Comparison of ENCODE assay signal across 30 cellular contexts in genomic region chr17:58285422-58285810, GRCh38. TPM values are rescaled to one million over a fixed set of nuclear protein-coding genes. Genes with fewer than 3 reads are reported as not detected.
DNase-seq lines count a peak whose midpoint lies in the region; ATAC-seq and TF ChIP-seq lines count a peak whose summit lies in the region.
"Had no signal": no experiment of that assay in that cellular context is flagged by ENCODE, and none has a peak within 500 bp of the region (broad histone marks: within the 10 kb centered on the region; RNA-seq: fewer than 3 reads in every experiment).

No MANE protein-coding gene starts in this region.

- H3K4me1 Mint-ChIP-seq in activated CD4-positive, alpha-beta T cell treated with anti-CD3 and anti-CD28 coated beads, Interleukin-2, amount 10 ng/mL, durations not matched to agents 7 days and 5 days = peaks cover 2% of the 10 kb centered on the region

- no peaks in the 10 kb centered on the region for H3K36me3 ChIP-seq in A673 (ENCODE audit: insufficient read depth, low read length, poor library complexity, severe bottlenecking)
- no peaks in the 10 kb centered on the region for H3K36me3 ChIP-seq in SK-N-MC (ENCODE audit: insufficient read depth, low read length)
- H3K36me3 ChIP-seq: ascending aorta, heart left ventricle, WERI-Rb-1 had no signal

- H3K27ac Mint-ChIP-seq in activated CD4-positive, alpha-beta T cell treated with anti-CD3 and anti-CD28 coated beads, Interleukin-2, amount 10 ng/mL, durations not matched to agents 7 days and 5 days = no peak overlapping the region
- H3K27ac Mint-ChIP-seq: activated naive CD8-positive, alpha-beta T cell; activated T-helper 2 cell treated with anti-CD3 and anti-CD28 coated beads, Interferon-gamma antibody, Interleukin-2, Interleukin-4, amounts not matched to agents 10 μg/mL and 5 μg/mL and 100 μg/mL, durations not matched to agents 14 hours and 24 hours and 36 hours; memory B cell; progenitor cell of endocrine pancreas; T-helper 2 cell treated with Interferon-gamma antibody and Interleukin-4, amounts not matched to agents 5 μg/mL and 100 μg/mL, for 36 hours had no signal

- H3K36me3 Mint-ChIP-seq in activated CD4-positive, alpha-beta T cell treated with anti-CD3 and anti-CD28 coated beads, Interleukin-2, amount 10 ng/mL, durations not matched to agents 7 days and 5 days (ENCODE audit: low read depth) = no peaks in the 10 kb centered on the region
- H3K36me3 Mint-ChIP-seq: activated naive CD8-positive, alpha-beta T cell had no signal

- no peak overlapping the region for H3K4me3 ChIP-seq in A673 (ENCODE audit: low read depth, low read length, poor library complexity, severe bottlenecking)
- H3K4me3 ChIP-seq in SK-N-MC = peak overlapping the region; percentile 44; the same call in 1 of the 2 replicates
- H3K4me3 ChIP-seq in fibroblast of the aortic adventitia (ENCODE audit: low read depth, low read length) = no peak overlapping the region
- H3K4me3 ChIP-seq: ascending aorta, heart left ventricle had no signal

- H3K27ac ChIP-seq in A673 (ENCODE audit: low read depth, low read length, poor library complexity, severe bottlenecking) = peak overlapping the region; percentile 39
- peak overlapping the region; percentile 88 for H3K27ac ChIP-seq in SK-N-MC
- H3K27ac ChIP-seq: ascending aorta, heart left ventricle, RWPE1, WERI-Rb-1 had no signal

- H3K27me3 Mint-ChIP-seq in activated CD4-positive, alpha-beta T cell treated with anti-CD3 and anti-CD28 coated beads, Interleukin-2, amount 10 ng/mL, durations not matched to agents 7 days and 5 days = peaks cover 22% of the 10 kb centered on the region

- no peak overlapping the region for H3K4me3 Mint-ChIP-seq in activated CD4-positive, alpha-beta T cell treated with anti-CD3 and anti-CD28 coated beads, Interleukin-2, amount 10 ng/mL, durations not matched to agents 7 days and 5 days
- H3K4me3 Mint-ChIP-seq: activated naive CD8-positive, alpha-beta T cell; memory B cell; T-helper 2 cell treated with Interferon-gamma antibody and Interleukin-4, amounts not matched to agents 5 μg/mL and 100 μg/mL, for 36 hours had no signal

- POLR2A ChIA-PET in A673 (lab: Charles Lee; ENCODE audit: low non-redundant PET) = no interaction called here
- POLR2A ChIA-PET in activated CD4-positive, alpha-beta T cell treated with anti-CD3 and anti-CD28 coated beads, Interleukin-2, amount 10 ng/mL, durations not matched to agents 7 days and 5 days (lab: Charles Lee) = no interaction called here

- H3K9me3 Mint-ChIP-seq in activated CD4-positive, alpha-beta T cell treated with anti-CD3 and anti-CD28 coated beads, Interleukin-2, amount 10 ng/mL, durations not matched to agents 7 days and 5 days = no peaks in the 10 kb centered on the region
- H3K9me3 Mint-ChIP-seq: activated T-helper 2 cell treated with anti-CD3 and anti-CD28 coated beads, Interferon-gamma antibody, Interleukin-2, Interleukin-4, amounts not matched to agents 10 μg/mL and 5 μg/mL and 100 μg/mL, durations not matched to agents 14 hours and 24 hours and 36 hours; memory B cell; T-helper 2 cell treated with Interferon-gamma antibody and Interleukin-4, amounts not matched to agents 5 μg/mL and 100 μg/mL, for 36 hours had no signal

- no peaks in the 10 kb centered on the region for H3K9me3 ChIP-seq in A673 (ENCODE audit: low read depth, low read length, poor library complexity, severe bottlenecking)
- H3K9me3 ChIP-seq in SK-N-MC (ENCODE audit: low read depth, low read length) = no peaks in the 10 kb centered on the region
- H3K9me3 ChIP-seq: ascending aorta, heart left ventricle, SK-N-SH had no signal

- TF ChIP-seq CTCF in A673 (conservative IDR thresholded peaks at IDR 0.05; ENCODE audit: low read depth, low read length) (no peak), fibroblast of the aortic adventitia (IDR thresholded peaks at IDR 0.05; ENCODE audit: insufficient read depth, low read length) (no peak)

- no TSS peak for BruUV-seq in A673 (replicated peaks; lab: Mats Ljungman, UMichigan)

- CTCF ChIA-PET in A673 (lab: Charles Lee) = interaction anchor here (1.0 kb wide), 1 partner anchor 36 kb away, joined by 3 read pairs; no protein-coding TSS in a partner anchor
- CTCF ChIA-PET in activated CD4-positive, alpha-beta T cell treated with anti-CD3 and anti-CD28 coated beads, Interleukin-2, amount 10 ng/mL, durations not matched to agents 7 days and 5 days (lab: Charles Lee) = interaction anchor here (0.9 kb wide), 1 partner anchor 12 kb away, joined by 3 read pairs; no protein-coding TSS in a partner anchor

- H3K27me3 ChIP-seq in A673 (replicated peaks; ENCODE audit: insufficient read depth, low read depth, low read length, poor library complexity) = peaks cover 2% of the 10 kb centered on the region
- H3K27me3 ChIP-seq: ascending aorta had no signal

- intact Hi-C loops in A673 (cut with micrococcal nuclease; ENCODE audit: unreplicated experiment) = no loop called here

- peak overlapping the region; percentile 59 for H3K9ac ChIP-seq in SK-N-MC (ENCODE audit: insufficient read length)
- H3K9ac ChIP-seq: SK-N-SH had no signal

- no peak for DNase-seq in A673 (ENCODE audit: low spot score)
- peak; percentile 74 for DNase-seq in GF-D8 (lab: John Stamatoyannopoulos, UW)
- DNase-seq in SK-N-MC (ENCODE audit: low read depth, low spot score) = no peak
- peak; percentile 19 for DNase-seq in fibroblast of the aortic adventitia (ENCODE audit: low read depth)
- DNase-seq in stimulated activated CD4-positive, alpha-beta T cell treated with anti-CD3 and anti-CD28 coated beads, Interleukin-4, amount 100 ng/mL, for 1 hour = no peak
- no peak for DNase-seq in activated CD4-positive, alpha-beta T cell treated with anti-CD3 and anti-CD28 coated beads, Interleukin-2, amount 10 ng/mL, durations not matched to agents 7 days and 5 days
- DNase-seq: activated CD4-positive, alpha-beta T cell treated with anti-CD3 and anti-CD28 coated beads, Interleukin-2, amount 50 U/mL, for 1 hour; GOT3; heart left ventricle; Karpas-422; left colon; NCI-H1105; NCI-H2029 treated with DMSO at 0.1 percent for 48 hours; NCI-H2227 treated with DMSO at 0.1 percent for 48 hours; NCI-H748 treated with DMSO at 0.1 percent for 48 hours; SK-N-SH; substantia nigra; WERI-Rb-1 had no signal

- ATAC-seq in HG03442 (IDR thresholded peaks at IDR 0.05; ENCODE audit: unreplicated experiment) (no peak), HG02970 (IDR thresholded peaks at IDR 0.05; ENCODE audit: low FRiP score, unreplicated experiment) (no peak)
- ATAC-seq: heart left ventricle, left colon had no signal

- H3K4me1 ChIP-seq in A673 (ENCODE audit: insufficient read depth, low read length, poor library complexity, severe bottlenecking) = peaks cover 6% of the 10 kb centered on the region
- H3K4me1 ChIP-seq: ascending aorta had no signal

RNA-seq across cellular contexts. Expression of gene MPO, which starts 4.7 kb away (rescaled TPM):
- not detected in 2 replicates for total RNA-seq in A673 (2021)
- 0.09 TPM in 1 of 2 replicates, not detected in the other for total RNA-seq in fibroblast of the aortic adventitia (ENCODE audit: low replicate concordance)
- total RNA-seq in activated CD4-positive, alpha-beta T cell treated with anti-CD3 and anti-CD28 coated beads, Interleukin-2, amount 10 ng/mL, durations not matched to agents 7 days and 5 days = not detected
- total RNA-seq: activated T-helper 2 cell treated with anti-CD3 and anti-CD28 coated beads, Interferon-gamma antibody, Interleukin-2, Interleukin-4, amounts not matched to agents 10 μg/mL and 5 μg/mL and 100 μg/mL, durations not matched to agents 14 hours and 24 hours and 36 hours; chondrocyte; fibroblast of villous mesenchyme; progenitor cell of endocrine pancreas had no signal

RNA-seq across cellular contexts. Expression of gene TSPOAP1, which starts 43.2 kb away (rescaled TPM):
- total RNA-seq in A673 (2021) (0.21 and 0.24 TPM in 2 replicates), fibroblast of the aortic adventitia (ENCODE audit: low replicate concordance) (0.18 and 1.1 TPM in 2 replicates)
- 10 to 100 TPM; 44.1 to 57.5 TPM for total RNA-seq in activated CD4-positive, alpha-beta T cell treated with anti-CD3 and anti-CD28 coated beads, Interleukin-2, amount 10 ng/mL, durations not matched to agents 7 days and 5 days

RNA-seq across cellular contexts. Expression of gene LPO, which starts 47.0 kb away (rescaled TPM):
- 0.34 TPM in 1 of 2 replicates, not detected in the other for total RNA-seq in A673 (2021)
- total RNA-seq in fibroblast of the aortic adventitia (ENCODE audit: low replicate concordance) = not detected in 2 replicates
- not detected for total RNA-seq in activated CD4-positive, alpha-beta T cell treated with anti-CD3 and anti-CD28 coated beads, Interleukin-2, amount 10 ng/mL, durations not matched to agents 7 days and 5 days
- total RNA-seq: activated T-helper 2 cell treated with anti-CD3 and anti-CD28 coated beads, Interferon-gamma antibody, Interleukin-2, Interleukin-4, amounts not matched to agents 10 μg/mL and 5 μg/mL and 100 μg/mL, durations not matched to agents 14 hours and 24 hours and 36 hours; ascending aorta; chondrocyte; fibroblast of villous mesenchyme; heart left ventricle; left colon; progenitor cell of endocrine pancreas; urinary bladder had no signal

Comparison
In these comparisons a context has a peak if more than half of its experiments do, and no peak if none do; other contexts are left out.
1. DNase-seq: peak in GF-D8 (single experiment) and fibroblast of the aortic adventitia (single experiment); none in A673 (single experiment), SK-N-MC (single experiment), stimulated activated CD4-positive, alpha-beta T cell treated with anti-CD3 and anti-CD28 coated beads, Interleukin-4, amount 100 ng/mL, for 1 hour (single experiment) and activated CD4-positive, alpha-beta T cell treated with anti-CD3 and anti-CD28 coated beads, Interleukin-2, amount 10 ng/mL, durations not matched to agents 7 days and 5 days (single experiment).
2. RNA of gene TSPOAP1, which starts 43.2 kb away (total RNA-seq): 44.1 to 57.5 TPM in activated CD4-positive, alpha-beta T cell treated with anti-CD3 and anti-CD28 coated beads, Interleukin-2, amount 10 ng/mL, durations not matched to agents 7 days and 5 days; 0.21 to 0.24 TPM in A673 and 0.18 to 1.1 TPM in fibroblast of the aortic adventitia; every median in the first group is over 10 times any median in the second.